ENCODE assay signal across 7 cellular contexts in genomic region chr17:48910370-48910769, GRCh38. TPM values are rescaled to one million over a fixed set of nuclear protein-coding genes. Genes with fewer than 3 reads are reported as not detected.
DNase-seq lines count a peak whose midpoint lies in the region; ATAC-seq and TF ChIP-seq lines count a peak whose summit lies in the region.

No MANE protein-coding gene starts in this region.

- ATAC-seq in RWPE2 (ENCODE audit: low read depth) = no peak

- no peak overlapping the region for H2AFZ ChIP-seq in trophoblast cell (ENCODE audit: insufficient read depth, low read length, poor library complexity)

- H3K4ac ChIP-seq in trophoblast cell (ENCODE audit: low read depth, low read length) = peak overlapping the region; percentile 93

- no peak overlapping the region for H2BK12ac ChIP-seq in trophoblast cell (ENCODE audit: low read length)

- H3K4me2 ChIP-seq in trophoblast cell (ENCODE audit: low read length) = peak overlapping the region; percentile 81

- H2AK5ac ChIP-seq in trophoblast cell (ENCODE audit: low read length) = no peak overlapping the region

- H3K79me2 ChIP-seq in trophoblast cell (ENCODE audit: control insufficient read depth, insufficient read depth, low read length, poor library complexity) = peaks cover 24% of the 10 kb centered on the region

- H3K36me3 ChIP-seq in RWPE2 (ENCODE audit: low read depth) (peaks cover 58% of the 10 kb centered on the region), endocrine pancreas (ENCODE audit: control insufficient read depth, insufficient read depth, low read length) (no peaks in the 10 kb centered on the region), trophoblast cell (ENCODE audit: control insufficient read depth in 1 of 2, insufficient read depth in 2 of 2, low read length in 2 of 2) (peaks cover 8 to 30% of the 10 kb centered on the region in 2 experiments), WERI-Rb-1 (peaks cover 51% of the 10 kb centered on the region)

- H2BK5ac ChIP-seq in trophoblast cell (ENCODE audit: low read depth, low read length, poor library complexity) = no peak overlapping the region

- no peak overlapping the region for H3K14ac ChIP-seq in trophoblast cell (ENCODE audit: low read length)

- no peak overlapping the region for H3K23ac ChIP-seq in trophoblast cell (ENCODE audit: low read length)

- no peak overlapping the region for H4K91ac ChIP-seq in trophoblast cell (ENCODE audit: low read depth, low read length)

- H3K18ac ChIP-seq in trophoblast cell (ENCODE audit: low read length) = no peak overlapping the region

- no peak overlapping the region for H4K12ac ChIP-seq in trophoblast cell (ENCODE audit: low read depth, low read length)

- no CpG with 5 or more reads among the region's 2 CpGs for WGBS in trophoblast cell (ENCODE audit: extremely low coverage, insufficient coverage, insufficient read length)

- no peaks in the 10 kb centered on the region for H3K9me3 ChIP-seq in RWPE2 (ENCODE audit: severe bottlenecking)
- H3K9me3 ChIP-seq in endocrine pancreas (ENCODE audit: control insufficient read depth, low read length) = no peaks in the 10 kb centered on the region
- H3K9me3 ChIP-seq in trophoblast cell (ENCODE audit: insufficient read depth, low read depth, low read length) = no peaks in the 10 kb centered on the region
- no peaks in the 10 kb centered on the region for H3K9me3 ChIP-seq in WERI-Rb-1 (ENCODE audit: severe bottlenecking)

- no peak for TF ChIP-seq CTCF in GM12865 (IDR thresholded peaks at IDR 0.05; ENCODE audit: insufficient read depth, low read depth, low read length, missing control alignments)
- TF ChIP-seq CTCF in RWPE2 (IDR thresholded peaks at IDR 0.05; ENCODE audit: poor library complexity, severe bottlenecking) = no peak
- no peak for TF ChIP-seq CTCF in WERI-Rb-1 (IDR thresholded peaks at IDR 0.05; ENCODE audit: low read depth, low read length)

- H3K4me1 ChIP-seq in RWPE2 (ENCODE audit: insufficient read depth, poor library complexity, severe bottlenecking) (peaks cover 21% of the 10 kb centered on the region), endocrine pancreas (ENCODE audit: control insufficient read depth, insufficient read depth, low read length) (peaks cover 11% of the 10 kb centered on the region), trophoblast cell (ENCODE audit: control insufficient read depth in 1 of 2, insufficient read depth in 2 of 2, low read length in 2 of 2) (peaks cover 3 to 14% of the 10 kb centered on the region in 2 experiments)

- H3K27me3 ChIP-seq in RWPE2 (ENCODE audit: insufficient read depth, poor library complexity, severe bottlenecking) = no peaks in the 10 kb centered on the region
- H3K27me3 ChIP-seq in endocrine pancreas (ENCODE audit: control insufficient read depth, insufficient read depth, low read length) = no peaks in the 10 kb centered on the region
- H3K27me3 ChIP-seq in trophoblast cell (ENCODE audit: insufficient read depth, low read length) = no peaks in the 10 kb centered on the region
- H3K27me3 ChIP-seq in WERI-Rb-1 (ENCODE audit: insufficient read depth, low read depth, severe bottlenecking) = no peaks in the 10 kb centered on the region

- DNase-seq in GM12865 (ENCODE audit: low read depth) (no peak), RWPE2 (ENCODE audit: low spot score) (no peak), trophoblast cell (no peak), WERI-Rb-1 (no peak), DMS53 (lab: John Stamatoyannopoulos, UW) (no peak)
- no peak for DNase-seq in stimulated activated CD4-positive, alpha-beta T cell treated with anti-CD3 and anti-CD28 coated beads, Interleukin-2, amount 100 ng/mL, for 48 hours

- peaks cover 11% of the 10 kb centered on the region for H3K79me1 ChIP-seq in trophoblast cell (ENCODE audit: low read length)

- H3K9ac ChIP-seq in endocrine pancreas (ENCODE audit: control insufficient read depth, insufficient read depth, low read length) (no peak overlapping the region), trophoblast cell (ENCODE audit: low read length) (no peak overlapping the region)

- peak overlapping the region; percentile 86 for H3K27ac ChIP-seq in RWPE2 (ENCODE audit: poor library complexity, severe bottlenecking)
- H3K27ac ChIP-seq in trophoblast cell (ENCODE audit: low read depth, low read length) = no peak overlapping the region
- no peak overlapping the region for H3K27ac ChIP-seq in WERI-Rb-1

- H4K8ac ChIP-seq in trophoblast cell (ENCODE audit: low read depth, low read length) = no peak overlapping the region

- H3K4me3 ChIP-seq in GM12865 (ENCODE audit: low read depth, low read length) (peak overlapping the region; percentile 99), RWPE2 (ENCODE audit: severe bottlenecking) (no peak overlapping the region), endocrine pancreas (ENCODE audit: control insufficient read depth, insufficient read depth, low read length) (peak overlapping the region; percentile 68), trophoblast cell (ENCODE audit: low read depth, low read length) (no peak overlapping the region), WERI-Rb-1 (ENCODE audit: low read depth, low read length) (no peak overlapping the region)

- H2BK120ac ChIP-seq in trophoblast cell (ENCODE audit: insufficient read depth, low read length, poor library complexity) = no peak overlapping the region

RNA-seq across cellular contexts. Expression of gene UBE2Z, which starts 2.2 kb away (rescaled TPM):
- 60.3 and 60.7 TPM in 2 replicates for polyA plus RNA-seq in trophoblast cell (2013)

RNA-seq across cellular contexts. Expression of gene ATP5MC1, which starts 17.8 kb away (rescaled TPM):
- 83.5 and 87.4 TPM in 2 replicates for polyA plus RNA-seq in trophoblast cell (2013)

RNA-seq across cellular contexts. Expression of gene SNF8, which starts 34.3 kb away (rescaled TPM):
- 91.5 and 92.2 TPM in 2 replicates for polyA plus RNA-seq in trophoblast cell (2013)

RNA-seq across cellular contexts. Expression of gene GIP, which starts 58.0 kb away (rescaled TPM):
- polyA plus RNA-seq in trophoblast cell (2013) = 0.52 and 1.00 TPM in 2 replicates

Comparison
In these comparisons a context has a peak if more than half of its experiments do, and no peak if none do; other contexts are left out.
1. H3K4me3 ChIP-seq: peak in GM12865 (single experiment) and endocrine pancreas (single experiment); none in RWPE2 (single experiment), trophoblast cell (single experiment) and WERI-Rb-1 (single experiment).